1 cellular context compared by ENCODE assay signal in genomic region chr17:62807812-62808575, GRCh38.
TF ChIP-seq lines count a peak whose summit lies in the region.

Gene MARCHF10, minus strand, starts transcription at chr17:62808314. Its CDS starts 6,579 bp downstream, at chr17:62801735.

TF ChIP-seq in K562, 482 proteins besides CTCF, POLR2A, EP300 and RAD21 (continued from another document):
- TF ChIP-seq, protein P1, sequence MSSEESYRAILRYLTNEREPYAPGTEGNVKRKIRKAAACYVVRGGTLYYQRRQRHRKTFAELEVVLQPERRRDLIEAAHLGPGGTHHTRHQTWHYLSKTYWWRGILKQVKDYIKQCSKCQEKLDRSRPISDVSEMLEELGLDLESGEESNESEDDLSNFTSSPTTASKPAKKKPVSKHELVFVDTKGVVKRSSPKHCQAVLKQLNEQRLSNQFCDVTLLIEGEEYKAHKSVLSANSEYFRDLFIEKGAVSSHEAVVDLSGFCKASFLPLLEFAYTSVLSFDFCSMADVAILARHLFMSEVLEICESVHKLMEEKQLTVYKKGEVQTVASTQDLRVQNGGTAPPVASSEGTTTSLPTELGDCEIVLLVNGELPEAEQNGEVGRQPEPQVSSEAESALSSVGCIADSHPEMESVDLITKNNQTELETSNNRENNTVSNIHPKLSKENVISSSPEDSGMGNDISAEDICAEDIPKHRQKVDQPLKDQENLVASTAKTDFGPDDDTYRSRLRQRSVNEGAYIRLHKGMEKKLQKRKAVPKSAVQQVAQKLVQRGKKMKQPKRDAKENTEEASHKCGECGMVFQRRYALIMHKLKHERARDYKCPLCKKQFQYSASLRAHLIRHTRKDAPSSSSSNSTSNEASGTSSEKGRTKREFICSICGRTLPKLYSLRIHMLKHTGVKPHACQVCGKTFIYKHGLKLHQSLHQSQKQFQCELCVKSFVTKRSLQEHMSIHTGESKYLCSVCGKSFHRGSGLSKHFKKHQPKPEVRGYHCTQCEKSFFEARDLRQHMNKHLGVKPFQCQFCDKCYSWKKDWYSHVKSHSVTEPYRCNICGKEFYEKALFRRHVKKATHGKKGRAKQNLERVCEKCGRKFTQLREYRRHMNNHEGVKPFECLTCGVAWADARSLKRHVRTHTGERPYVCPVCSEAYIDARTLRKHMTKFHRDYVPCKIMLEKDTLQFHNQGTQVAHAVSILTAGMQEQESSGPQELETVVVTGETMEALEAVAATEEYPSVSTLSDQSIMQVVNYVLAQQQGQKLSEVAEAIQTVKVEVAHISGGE (CRISPR knock-in tag; IDR thresholded peaks at IDR 0.05): 0 out of 6 replicates have a peak, but pooled peaks of 1 of the 3 experiments have one; percentile 20
- peak; percentile 48 for TF ChIP-seq RFX1 (IDR thresholded peaks at IDR 0.05)
- no peak for TF ChIP-seq NONO (IDR thresholded peaks at IDR 0.05; ENCODE audit: low read depth in 2 of 2, low read length in 1 of 2)
- no peak for TF ChIP-seq HLTF (IDR thresholded peaks at IDR 0.05)
TF ChIP-seq in K562: peak in this region for 3.
